ENCODE assay signal across 23 cellular contexts in the genomic region with DNA sequence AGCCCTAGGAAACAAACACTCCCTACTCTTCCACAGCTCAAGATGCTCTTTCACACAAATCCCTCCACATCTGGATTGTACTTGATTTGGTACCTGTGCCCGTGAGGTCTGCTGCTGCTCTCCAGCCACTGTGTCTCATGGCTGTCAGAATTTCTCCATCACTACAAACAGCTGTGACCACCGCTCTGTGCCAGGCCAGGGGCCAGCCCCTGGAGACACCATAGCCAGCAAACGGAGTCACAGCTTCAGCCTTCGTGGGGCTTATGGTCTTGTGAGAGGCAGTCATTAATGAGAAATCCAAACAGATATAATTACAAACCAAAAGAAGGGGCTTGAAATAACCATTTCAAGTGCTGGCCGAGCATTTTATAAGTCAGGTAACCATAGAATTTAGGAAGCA.
"Had no signal": no experiment of that assay in that cellular context is flagged by ENCODE, and none has a peak within 500 bp of the region (broad histone marks: within the 10 kb centered on the region; RNA-seq: fewer than 3 reads in every experiment).

No MANE protein-coding gene starts in this region.

- H3K4me1 Mint-ChIP-seq: natural killer cell had no signal

- H3K27me3 Mint-ChIP-seq: activated T-helper 17 cell treated with anti-CD3 and anti-CD28 coated beads, Interleukin-2, amount 50 U/mL, for 72 hours had no signal

- H3K27ac ChIP-seq: body of pancreas, colonic mucosa, parathyroid adenoma, vagina had no signal

- H3K36me3 ChIP-seq: colonic mucosa, vagina had no signal

- ATAC-seq: activated T-helper 17 cell treated with anti-CD3 and anti-CD28 coated beads, Interleukin-2, amount 50 U/mL, for 72 hours; body of pancreas; natural killer cell; stimulated activated naive CD8-positive, alpha-beta T cell treated with anti-CD3 and anti-CD28 coated beads, Interleukin-15, Interleukin-2, amounts not matched to agents 100 U/mL and 50 U/mL, for 24 hours; WTC11 had no signal

- H3K4me3 Mint-ChIP-seq: activated naive CD8-positive, alpha-beta T cell treated with anti-CD3 and anti-CD28 coated beads, Interleukin-2, amount 10 ng/mL, durations not matched to agents 7 days and 5 days; activated T-helper 17 cell treated with anti-CD3 and anti-CD28 coated beads, Interleukin-2, amount 50 U/mL, for 72 hours; endodermal cell; natural killer cell; WTC11 had no signal

- H3K36me3 Mint-ChIP-seq: natural killer cell had no signal

- H3K27ac Mint-ChIP-seq: activated naive CD8-positive, alpha-beta T cell treated with anti-CD3 and anti-CD28 coated beads, Interleukin-2, amount 10 ng/mL, durations not matched to agents 7 days and 5 days; natural killer cell; WTC11 had no signal

- H3K9me3 Mint-ChIP-seq: activated naive CD8-positive, alpha-beta T cell treated with anti-CD3 and anti-CD28 coated beads, Interleukin-2, amount 10 ng/mL, durations not matched to agents 7 days and 5 days; activated T-helper 17 cell treated with anti-CD3 and anti-CD28 coated beads, Interleukin-2, amount 50 U/mL, for 72 hours; endodermal cell; natural killer cell; WTC11 had no signal

- H3K27me3 ChIP-seq: body of pancreas, colonic mucosa, tibial nerve, vagina had no signal

- H3K9me3 ChIP-seq: body of pancreas, colonic mucosa, tibial nerve, vagina had no signal

- DNase-seq: activated CD4-positive, alpha-beta T cell treated with anti-CD3 and anti-CD28 coated beads for 48 hours; activated naive CD4-positive, alpha-beta T cell treated with Interleukin-2 at 50 U/mL for 16 hours; activated naive CD8-positive, alpha-beta T cell treated with anti-CD3 and anti-CD28 coated beads, Interleukin-2, amount 10 ng/mL, durations not matched to agents 7 days and 5 days; amygdala; body of pancreas; caudate nucleus; colonic mucosa; endodermal cell; foreskin melanocyte; head of caudate nucleus; kidney; mesendoderm; natural killer cell; stimulated activated CD4-positive, alpha-beta T cell treated with anti-CD3 and anti-CD28 coated beads, Interleukin-12 subunit alpha, Interleukin-12 subunit beta, amount 100 ng/mL, for 4 hours; stimulated activated CD4-positive, alpha-beta T cell treated with anti-CD3 and anti-CD28 coated beads, Interleukin-1b, Interleukin-23, amount 100 ng/mL, for 48 hours; stimulated activated CD8-positive, alpha-beta memory T cell treated with anti-CD3 and anti-CD28 coated beads, Interleukin-4, amount 100 ng/mL, for 48 hours; stimulated activated naive CD8-positive, alpha-beta T cell treated with anti-CD3 and anti-CD28 coated beads, Interleukin-15, Interleukin-2, amounts not matched to agents 100 U/mL and 50 U/mL, for 24 hours; SW 1271 had no signal

- H3K4me3 ChIP-seq: body of pancreas, colonic mucosa, tibial nerve, vagina had no signal

- H3K4me1 ChIP-seq: colonic mucosa, parathyroid adenoma, vagina had no signal
